In genomic region chr3:62261800-62262199, GRCh38 we compare ENCODE assay signal across 27 cellular contexts.
"Had no signal": no experiment of that assay in that cellular context is flagged by ENCODE, and none has a peak within 500 bp of the region (broad histone marks: within the 10 kb centered on the region; RNA-seq: fewer than 3 reads in every experiment).

No MANE protein-coding gene starts in this region.

- ATAC-seq: activated naive CD8-positive, alpha-beta T cell treated with anti-CD3 and anti-CD28 coated beads, Interleukin-2, amount 50 U/mL, for 24 hours; activated T-cell treated with anti-CD3 and anti-CD28 coated beads, Interleukin-2, amount 50 U/mL, for 4 hours; activated T-helper 17 cell treated with anti-CD3 and anti-CD28 coated beads, Interleukin-2, amount 50 U/mL, for 72 hours; left colon; sciatic nerve; stimulated activated effector memory CD8-positive, alpha-beta T cell treated with anti-CD3 and anti-CD28 coated beads, Interleukin-12 subunit alpha, Interleukin-12 subunit beta, amount 100 ng/mL, for 72 hours had no signal

- H3K9me3 Mint-ChIP-seq: activated CD4-positive, alpha-beta T cell treated with anti-CD3 and anti-CD28 coated beads, Interleukin-2, amount 10 ng/mL, durations not matched to agents 7 days and 5 days; activated naive CD8-positive, alpha-beta T cell treated with anti-CD3 and anti-CD28 coated beads, Interleukin-2, amount 50 U/mL, for 24 hours; activated T-cell treated with anti-CD3 and anti-CD28 coated beads, Interleukin-2, amount 50 U/mL, for 4 hours; activated T-helper 17 cell treated with anti-CD3 and anti-CD28 coated beads, Interleukin-2, amount 50 U/mL, for 72 hours; nephron progenitor cell; stimulated activated effector memory CD8-positive, alpha-beta T cell treated with anti-CD3 and anti-CD28 coated beads, Interleukin-12 subunit alpha, Interleukin-12 subunit beta, amount 100 ng/mL, for 72 hours; stimulated activated naive CD8-positive, alpha-beta T cell treated with anti-CD3 and anti-CD28 coated beads, Interleukin-15, Interleukin-2, amounts not matched to agents 100 ng/mL and 50 ng/mL, for 24 hours had no signal

- H3K27ac Mint-ChIP-seq: activated CD4-positive, alpha-beta memory T cell treated with anti-CD3 and anti-CD28 coated beads, Interleukin-2, amount 10 ng/mL, durations not matched to agents 7 days and 5 days; activated CD4-positive, alpha-beta T cell treated with anti-CD3 and anti-CD28 coated beads, Interleukin-2, amount 10 ng/mL, durations not matched to agents 7 days and 5 days; activated naive CD4-positive, alpha-beta T cell treated with anti-CD3 and anti-CD28 coated beads, Interleukin-2, amount 50 U/mL, for 24 hours; activated naive CD8-positive, alpha-beta T cell treated with anti-CD3 and anti-CD28 coated beads, Interleukin-2, amount 50 U/mL, for 24 hours; activated T-helper 17 cell treated with anti-CD3 and anti-CD28 coated beads, Interleukin-2, amount 50 U/mL, for 72 hours; immature natural killer cell; nephron progenitor cell; stimulated activated effector memory CD8-positive, alpha-beta T cell treated with anti-CD3 and anti-CD28 coated beads, Interleukin-12 subunit alpha, Interleukin-12 subunit beta, amount 100 ng/mL, for 72 hours; stimulated activated naive CD8-positive, alpha-beta T cell treated with anti-CD3 and anti-CD28 coated beads, Interleukin-15, Interleukin-2, amounts not matched to agents 100 ng/mL and 50 ng/mL, for 24 hours had no signal

- H3K27ac ChIP-seq: breast epithelium, neutrophil, skin epidermis, uterus, WERI-Rb-1 had no signal

- H3K36me3 Mint-ChIP-seq: activated naive CD4-positive, alpha-beta T cell treated with anti-CD3 and anti-CD28 coated beads, Interleukin-2, amount 50 U/mL, for 24 hours; immature natural killer cell; stimulated activated effector memory CD8-positive, alpha-beta T cell treated with anti-CD3 and anti-CD28 coated beads, Interleukin-12 subunit alpha, Interleukin-12 subunit beta, amount 100 ng/mL, for 72 hours had no signal

- H3K27me3 Mint-ChIP-seq: activated CD4-positive, alpha-beta memory T cell treated with anti-CD3 and anti-CD28 coated beads, Interleukin-2, amount 10 ng/mL, durations not matched to agents 7 days and 5 days; type B pancreatic cell had no signal

- H3K27me3 ChIP-seq: breast epithelium, heart left ventricle, neutrophil, uterus had no signal

- H3K4me3 Mint-ChIP-seq: activated CD4-positive, alpha-beta memory T cell treated with anti-CD3 and anti-CD28 coated beads, Interleukin-2, amount 10 ng/mL, durations not matched to agents 7 days and 5 days; activated CD4-positive, alpha-beta T cell treated with anti-CD3 and anti-CD28 coated beads, Interleukin-2, amount 10 ng/mL, durations not matched to agents 7 days and 5 days; activated naive CD4-positive, alpha-beta T cell treated with anti-CD3 and anti-CD28 coated beads, Interleukin-2, amount 50 U/mL, for 24 hours; activated naive CD8-positive, alpha-beta T cell treated with anti-CD3 and anti-CD28 coated beads, Interleukin-2, amount 50 U/mL, for 24 hours; activated T-cell treated with anti-CD3 and anti-CD28 coated beads, Interleukin-2, amount 50 U/mL, for 4 hours; activated T-helper 17 cell treated with anti-CD3 and anti-CD28 coated beads, Interleukin-2, amount 50 U/mL, for 72 hours; immature natural killer cell; nephron progenitor cell; stimulated activated effector memory CD8-positive, alpha-beta T cell treated with anti-CD3 and anti-CD28 coated beads, Interleukin-12 subunit alpha, Interleukin-12 subunit beta, amount 100 ng/mL, for 72 hours; stimulated activated naive CD8-positive, alpha-beta T cell treated with anti-CD3 and anti-CD28 coated beads, Interleukin-15, Interleukin-2, amounts not matched to agents 100 ng/mL and 50 ng/mL, for 24 hours; type B pancreatic cell had no signal

- DNase-seq: activated CD4-positive, alpha-beta memory T cell treated with anti-CD3 and anti-CD28 coated beads, Interleukin-2, amount 10 ng/mL, durations not matched to agents 7 days and 5 days; activated CD4-positive, alpha-beta T cell treated with anti-CD3 and anti-CD28 coated beads, Interleukin-2, amount 10 ng/mL, durations not matched to agents 7 days and 5 days; activated CD4-positive, CD25-positive, alpha-beta regulatory T cell treated with anti-CD3 and anti-CD28 coated beads, Interleukin-2, amount 50 U/mL, for 72 hours; activated gamma-delta T cell treated with Interleukin-2 at 50 U/mL for 16 hours; activated naive CD8-positive, alpha-beta T cell treated with anti-CD3 and anti-CD28 coated beads, Interleukin-2, amount 50 U/mL, for 24 hours; activated T-cell treated with anti-CD3 and anti-CD28 coated beads, Interleukin-2, amount 50 U/mL, for 4 hours; central memory CD4-positive, alpha-beta T cell; foreskin fibroblast; heart left ventricle; hypothalamus; immature natural killer cell; kidney; left colon; nephron progenitor cell; stimulated activated CD4-positive, alpha-beta T cell treated with anti-CD3 and anti-CD28 coated beads, Interleukin-4, amount 100 ng/mL, for 24 hours; T1000; uterus; WERI-Rb-1 had no signal

- FAIRE-seq: kidney had no signal

- H3K4me1 ChIP-seq: breast epithelium, uterus had no signal

- H3K4me1 Mint-ChIP-seq: activated CD4-positive, alpha-beta memory T cell treated with anti-CD3 and anti-CD28 coated beads, Interleukin-2, amount 10 ng/mL, durations not matched to agents 7 days and 5 days; activated CD4-positive, alpha-beta T cell treated with anti-CD3 and anti-CD28 coated beads, Interleukin-2, amount 10 ng/mL, durations not matched to agents 7 days and 5 days; activated naive CD4-positive, alpha-beta T cell treated with anti-CD3 and anti-CD28 coated beads, Interleukin-2, amount 50 U/mL, for 24 hours; activated naive CD8-positive, alpha-beta T cell treated with anti-CD3 and anti-CD28 coated beads, Interleukin-2, amount 50 U/mL, for 24 hours; activated T-helper 17 cell treated with anti-CD3 and anti-CD28 coated beads, Interleukin-2, amount 50 U/mL, for 72 hours; immature natural killer cell; nephron progenitor cell; stimulated activated effector memory CD8-positive, alpha-beta T cell treated with anti-CD3 and anti-CD28 coated beads, Interleukin-12 subunit alpha, Interleukin-12 subunit beta, amount 100 ng/mL, for 72 hours had no signal
